17 cellular contexts compared by ENCODE assay signal in the genomic region with DNA sequence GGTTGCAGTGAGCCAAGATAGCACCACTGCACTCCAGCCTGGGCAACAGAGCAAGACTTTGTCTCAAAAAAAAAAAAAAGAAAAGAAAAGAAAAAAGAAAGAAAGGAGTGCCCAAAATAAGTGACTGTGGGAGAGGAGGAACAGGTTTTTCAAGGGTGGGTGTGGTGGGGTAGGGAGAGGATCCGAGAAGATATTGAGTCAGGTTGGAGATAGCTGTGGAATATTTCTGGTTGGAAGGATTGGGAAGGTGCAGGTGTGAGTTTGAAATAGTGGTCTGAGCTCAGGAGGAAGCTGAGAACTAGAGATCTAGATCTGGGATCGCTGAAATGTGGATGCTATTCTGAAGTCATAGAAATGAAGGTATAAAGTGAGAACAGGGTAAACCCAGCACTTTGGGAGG. TPM values are rescaled to one million over a fixed set of nuclear protein-coding genes. Genes with fewer than 3 reads are reported as not detected.
DNase-seq lines count a peak whose midpoint lies in the region; ATAC-seq and TF ChIP-seq lines count a peak whose summit lies in the region.
"Had no signal": no experiment of that assay in that cellular context is flagged by ENCODE, and none has a peak within 500 bp of the region (broad histone marks: within the 10 kb centered on the region; RNA-seq: fewer than 3 reads in every experiment).

No MANE protein-coding gene starts in this region.

- no peak overlapping the region for H3K4me3 ChIP-seq in BLaER1 treated with 17β-estradiol and CSF1 and Interleukin-3, amounts not matched to agents 10 nM and 100 nM
- H3K4me3 ChIP-seq in GM23338 (no peak overlapping the region), HAP-1 (no peak overlapping the region)
- H3K4me3 ChIP-seq: stomach had no signal

- H3F3A ChIP-seq in GM23338 (replicated peaks; ENCODE audit: low read depth) = no peaks in the 10 kb centered on the region

- DNase-seq in GM23338 (ENCODE audit: low spot score) = no peak
- DNase-seq in activated naive CD8-positive, alpha-beta T cell treated with anti-CD3 and anti-CD28 coated beads, Interleukin-2, amount 50 U/mL, for 24 hours = no peak
- DNase-seq in naive thymus-derived CD8-positive, alpha-beta T cell = no peak
- DNase-seq in NCI-H345 treated with DMSO at 0.1 percent for 48 hours (lab: John Stamatoyannopoulos, UW; ENCODE audit: unreplicated experiment) = no peak
- DNase-seq in HAP-1 (ENCODE audit: low spot score in 2 of 2) = no peak
- DNase-seq: amygdala; GF-D8; midbrain; NCI-H2227 treated with DMSO at 0.1 percent for 48 hours; stimulated activated CD4-positive, alpha-beta T cell treated with anti-CD3 and anti-CD28 coated beads, Interleukin-4, amount 100 ng/mL, for 4 hours; stomach had no signal

- peaks cover 19% of the 10 kb centered on the region; the same call in 2 of the 3 replicates for H3K36me3 Mint-ChIP-seq in GM23338 (ENCODE audit: low read depth)
- H3K36me3 Mint-ChIP-seq in activated naive CD8-positive, alpha-beta T cell treated with anti-CD3 and anti-CD28 coated beads, Interleukin-2, amount 50 U/mL, for 24 hours (ENCODE audit: low read depth) = peaks cover 27% of the 10 kb centered on the region
- H3K36me3 Mint-ChIP-seq in naive thymus-derived CD8-positive, alpha-beta T cell = peaks cover 0 to 29% (median 5%) of the 10 kb centered on the region in 3 donors

- no peak overlapping the region for H2AFZ ChIP-seq in GM23338

- H4K20me1 ChIP-seq in BLaER1 treated with 17β-estradiol and CSF1 and Interleukin-3, amounts not matched to agents 10 nM and 100 nM = peaks cover 17 to 96% (median 47%) of the 10 kb centered on the region in 11 experiments; a peak in 19 of 22 replicates
- H4K20me1 ChIP-seq in GM23338 (replicated peaks; ENCODE audit: insufficient read depth) = peaks cover 25% of the 10 kb centered on the region

- no peak for ATAC-seq in GM23338
- ATAC-seq in activated naive CD8-positive, alpha-beta T cell treated with anti-CD3 and anti-CD28 coated beads, Interleukin-2, amount 50 U/mL, for 24 hours = no peak
- ATAC-seq in naive thymus-derived CD8-positive, alpha-beta T cell = no peak
- ATAC-seq in HG03025 (IDR thresholded peaks at IDR 0.05; ENCODE audit: low FRiP score, unreplicated experiment) = no peak
- ATAC-seq in GM21619 (IDR thresholded peaks at IDR 0.05; ENCODE audit: unreplicated experiment) = no peak

- H3K27ac Mint-ChIP-seq in GM23338 = 0 out of 2 replicates have a peak overlapping the region, but pooled peaks have one; percentile 10
- peak overlapping the region; percentile 60 for H3K27ac Mint-ChIP-seq in activated naive CD8-positive, alpha-beta T cell treated with anti-CD3 and anti-CD28 coated beads, Interleukin-2, amount 50 U/mL, for 24 hours
- peak overlapping the region; percentile 15 to 94 (median 86) for H3K27ac Mint-ChIP-seq in naive thymus-derived CD8-positive, alpha-beta T cell

- TF ChIP-seq CTCF in GM23338 (conservative IDR thresholded peaks at IDR 0.05; ENCODE audit: low read depth in 2 of 2) = no peak

- no peak overlapping the region for H3K4me3 Mint-ChIP-seq in GM23338
- no peak overlapping the region for H3K4me3 Mint-ChIP-seq in activated naive CD8-positive, alpha-beta T cell treated with anti-CD3 and anti-CD28 coated beads, Interleukin-2, amount 50 U/mL, for 24 hours
- H3K4me3 Mint-ChIP-seq in naive thymus-derived CD8-positive, alpha-beta T cell = peak overlapping the region in 7 of 10 donors; percentile 54 to 99 (median 63)

- H3K9me2 ChIP-seq in GM23338 (ENCODE audit: insufficient read depth) = no peaks in the 10 kb centered on the region

- in situ Hi-C loops in HAP-1 (cut with MboI; ENCODE audit: low sequenced_read_pairs) = no loop called here

- H3K9ac ChIP-seq in BLaER1 treated with 17β-estradiol and CSF1 and Interleukin-3, amounts not matched to agents 10 nM and 100 nM = no peak overlapping the region; a peak in 1 of 22 replicates

- peaks cover 5 to 45% (median 27%) of the 10 kb centered on the region in 11 experiments; a peak in 19 of 22 replicates for H3K36me3 ChIP-seq in BLaER1 treated with 17β-estradiol and CSF1 and Interleukin-3, amounts not matched to agents 10 nM and 100 nM
- H3K36me3 ChIP-seq in GM23338 (ENCODE audit: insufficient read depth) (no peaks in the 10 kb centered on the region), HAP-1 (replicated peaks) (peaks cover 34% of the 10 kb centered on the region)

- H3K27me3 Mint-ChIP-seq in GM23338 (ENCODE audit: insufficient read depth, low read depth, poor library complexity) = peaks cover 5% of the 10 kb centered on the region
- no peaks in the 10 kb centered on the region for H3K27me3 Mint-ChIP-seq in activated naive CD8-positive, alpha-beta T cell treated with anti-CD3 and anti-CD28 coated beads, Interleukin-2, amount 50 U/mL, for 24 hours
- no peaks in the 10 kb centered on the region for H3K27me3 Mint-ChIP-seq in naive thymus-derived CD8-positive, alpha-beta T cell

- H3K9me3 ChIP-seq in BLaER1 treated with 17β-estradiol and CSF1 and Interleukin-3, amounts not matched to agents 10 nM and 100 nM (replicated peaks in 1 of 11) = peaks cover 0 to 14% (median 9%) of the 10 kb centered on the region in 11 experiments; a peak in 10 of 22 replicates
- peaks cover 2% of the 10 kb centered on the region; the same call in 1 of the 2 replicates for H3K9me3 ChIP-seq in HAP-1
- H3K9me3 ChIP-seq: stomach had no signal

- H3K27ac ChIP-seq in BLaER1 treated with 17β-estradiol and CSF1 and Interleukin-3, amounts not matched to agents 10 nM and 100 nM = peak overlapping the region in 1 of 11 experiments; percentile 15; a peak in 4 of 22 replicates
- no peak overlapping the region for H3K27ac ChIP-seq in GM23338 (ENCODE audit: low read depth)

- H3K9me3 Mint-ChIP-seq in GM23338 = no peaks in the 10 kb centered on the region
- H3K9me3 Mint-ChIP-seq in activated naive CD8-positive, alpha-beta T cell treated with anti-CD3 and anti-CD28 coated beads, Interleukin-2, amount 50 U/mL, for 24 hours = no peaks in the 10 kb centered on the region
- H3K9me3 Mint-ChIP-seq in naive thymus-derived CD8-positive, alpha-beta T cell = no peaks in the 10 kb centered on the region

- H3K27me3 ChIP-seq in BLaER1 treated with 17β-estradiol and CSF1 and Interleukin-3, amounts not matched to agents 10 nM and 100 nM = no peaks in the 10 kb centered on the region
- no peaks in the 10 kb centered on the region for H3K27me3 ChIP-seq in GM23338 (ENCODE audit: insufficient read depth)
- no peaks in the 10 kb centered on the region for H3K27me3 ChIP-seq in HAP-1 (ENCODE audit: low read depth)
- H3K27me3 ChIP-seq: foreskin keratinocyte, stomach had no signal

- peaks cover 62 to 86% (median 80%) of the 10 kb centered on the region in 10 experiments for H3K4me1 ChIP-seq in BLaER1 treated with 17β-estradiol and CSF1 and Interleukin-3, amounts not matched to agents 10 nM and 100 nM
- H3K4me1 ChIP-seq in GM23338 (ENCODE audit: insufficient read depth) (no peaks in the 10 kb centered on the region), HAP-1 (peaks cover 11% of the 10 kb centered on the region)

- H3K4me1 Mint-ChIP-seq in GM23338 = peaks cover 10% of the 10 kb centered on the region
- H3K4me1 Mint-ChIP-seq in activated naive CD8-positive, alpha-beta T cell treated with anti-CD3 and anti-CD28 coated beads, Interleukin-2, amount 50 U/mL, for 24 hours = peaks cover 68% of the 10 kb centered on the region
- H3K4me1 Mint-ChIP-seq in naive thymus-derived CD8-positive, alpha-beta T cell = peaks cover 35 to 81% (median 74%) of the 10 kb centered on the region in 4 donors

- peaks cover 49% of the 10 kb centered on the region for H3K79me2 ChIP-seq in GM23338 (replicated peaks; ENCODE audit: insufficient read depth)

- peak overlapping the region; percentile 35 to 99 (median 73); a peak in 18 of 22 replicates for H3K4me2 ChIP-seq in BLaER1 treated with 17β-estradiol and CSF1 and Interleukin-3, amounts not matched to agents 10 nM and 100 nM
- no peak overlapping the region for H3K4me2 ChIP-seq in GM23338

- POLR2A ChIA-PET in naive thymus-derived CD8-positive, alpha-beta T cell (lab: Charles Lee) = interaction anchor here (0.7 to 1.0 kb wide), 3 partner anchors 25 to 416 kb away, joined by 3 to 4 read pairs (median 3); a partner anchor contains a TSS

TF ChIP-seq in GM23338, 12 proteins besides CTCF, POLR2A, EP300 and RAD21 (continues in another document):
- TF ChIP-seq JUNB (IDR thresholded peaks at IDR 0.05; ENCODE audit: unreplicated experiment) (no peak), STAT1 (IDR thresholded peaks at IDR 0.05; ENCODE audit: unreplicated experiment) (no peak), NANOG (IDR thresholded peaks at IDR 0.05; ENCODE audit: borderline replicate concordance) (no peak)

RNA-seq across cellular contexts. Expression of a gene that starts 7.8 kb away (rescaled TPM):
- total RNA-seq in GM23338 (2014; rRNA removed; shearing (Covaris generic)) = 51.3 and 64.9 TPM in 2 replicates
- polyA plus RNA-seq in GM23338 (2016; fragmentation: Nextera tagmentation; extraction: Ambion mirVana) = 34.7 and 35.8 TPM in 2 replicates
- total RNA-seq in naive thymus-derived CD8-positive, alpha-beta T cell = 100 to 1,000 TPM; 113 to 117 TPM
- 100 to 1,000 TPM; 109 to 121 (median 119) TPM for polyA plus RNA-seq in naive thymus-derived CD8-positive, alpha-beta T cell

RNA-seq across cellular contexts. Expression of a gene that starts 22.4 kb away (rescaled TPM):
- 32.6 and 35.4 TPM in 2 replicates for total RNA-seq in GM23338 (2014; rRNA removed; shearing (Covaris generic))
- 19.3 and 20.3 TPM in 2 replicates for polyA plus RNA-seq in GM23338 (2016; fragmentation: Nextera tagmentation; extraction: Ambion mirVana)
- total RNA-seq in naive thymus-derived CD8-positive, alpha-beta T cell = 10 to 100 TPM; 82.8 to 83.6 TPM
- 10 to 100 TPM; 16.3 to 32.2 (median 16.6) TPM for polyA plus RNA-seq in naive thymus-derived CD8-positive, alpha-beta T cell

RNA-seq across cellular contexts. Expression of a gene that starts 24.5 kb away (rescaled TPM):
- total RNA-seq in GM23338 (2014; rRNA removed; shearing (Covaris generic)) = 67.5 and 74.2 TPM in 2 replicates
- 18.0 and 21.2 TPM in 2 replicates for polyA plus RNA-seq in GM23338 (2016; fragmentation: Nextera tagmentation; extraction: Ambion mirVana)
- total RNA-seq in naive thymus-derived CD8-positive, alpha-beta T cell = 10 to 100 TPM; 74.3 to 77.4 TPM
- 10 to 100 TPM; 80.5 to 85.6 (median 85.3) TPM for polyA plus RNA-seq in naive thymus-derived CD8-positive, alpha-beta T cell

RNA-seq across cellular contexts. Expression of a gene that starts 38.9 kb away (rescaled TPM):
- total RNA-seq in GM23338 (2014; rRNA removed; shearing (Covaris generic)) = 0.62 and 0.66 TPM in 2 replicates
- polyA plus RNA-seq in GM23338 (2016; fragmentation: Nextera tagmentation; extraction: Ambion mirVana) = 0.21 TPM in 1 of 2 replicates, not detected in the other
- total RNA-seq in naive thymus-derived CD8-positive, alpha-beta T cell = under 1 TPM; 0.39 to 0.44 TPM
- not detected for polyA plus RNA-seq in naive thymus-derived CD8-positive, alpha-beta T cell
- total RNA-seq: dermis microvascular lymphatic vessel endothelial cell, foreskin keratinocyte, renal cortical epithelial cell had no signal
- polyA plus RNA-seq: foreskin keratinocyte had no signal

RNA-seq across cellular contexts. Expression of a gene that starts 41.3 kb away (rescaled TPM):
- 53.1 and 61.4 TPM in 2 replicates for total RNA-seq in GM23338 (2014; rRNA removed; shearing (Covaris generic))
- 28.2 and 28.8 TPM in 2 replicates for polyA plus RNA-seq in GM23338 (2016; fragmentation: Nextera tagmentation; extraction: Ambion mirVana)
- 10 to 100 TPM; 80.2 to 91.5 TPM for total RNA-seq in naive thymus-derived CD8-positive, alpha-beta T cell
- polyA plus RNA-seq in naive thymus-derived CD8-positive, alpha-beta T cell = 10 to 100 TPM; 18.8 to 22.3 (median 20.7) TPM

Comparison
In these comparisons a context has a peak if more than half of its experiments do, and no peak if none do; other contexts are left out.
1. H3K27ac Mint-ChIP-seq: peak in every context shown above with its lines; median percentile 86 in naive thymus-derived CD8-positive, alpha-beta T cell; 60 in activated naive CD8-positive, alpha-beta T cell treated with anti-CD3 and anti-CD28 coated beads, Interleukin-2, amount 50 U/mL, for 24 hours; 10 in GM23338.
2. H3K4me3 Mint-ChIP-seq: peak in naive thymus-derived CD8-positive, alpha-beta T cell (7 of 10); none in GM23338 (single experiment) and activated naive CD8-positive, alpha-beta T cell treated with anti-CD3 and anti-CD28 coated beads, Interleukin-2, amount 50 U/mL, for 24 hours (single experiment).